ENCODE assay signal across 18 cellular contexts in genomic region chr11:10567466-10567865, GRCh38. TPM values are rescaled to one million over a fixed set of nuclear protein-coding genes. Genes with fewer than 3 reads are reported as not detected.
A peak's percentile ranks its signal among the peaks of the same experiment; 100 is the strongest.
DNase-seq lines count a peak whose midpoint lies in the region; ATAC-seq and TF ChIP-seq lines count a peak whose summit lies in the region.
"Had no signal": no experiment of that assay in that cellular context is flagged by ENCODE, and none has a peak within 500 bp of the region (broad histone marks: within the 10 kb centered on the region; RNA-seq: fewer than 3 reads in every experiment).

No MANE protein-coding gene starts in this region.

- H3K4me3 ChIP-seq in adrenal gland (peak overlapping the region in 2 of 4 donors; percentile 13 to 27), liver (ENCODE audit: low read depth in 1 of 3, low read length in 3 of 3) (peak overlapping the region in 2 of 3 donors; percentile 9 to 24), subcutaneous abdominal adipose tissue (ENCODE audit: low read depth in 1 of 5, low read length in 5 of 5) (peak overlapping the region; percentile 15 to 70 (median 53))

- DNase-seq in EH (ENCODE audit: low read depth): peak; percentile 27
- DNase-seq in adrenal gland: no peak
- DNase-seq in NCI-H2029 (lab: John Stamatoyannopoulos, UW): no peak
- no peak for DNase-seq in HK-2 (ENCODE audit: unreplicated experiment)
- DNase-seq: CD8-positive, alpha-beta T cell; GOT3; NCI-H1436 treated with DMSO at 0.1 percent for 48 hours; NCI-H2107; NCI-H226; NCI-H526; NK-92 treated with Interleukin-12 subunit alpha and Interleukin-12 subunit beta, amount 100 ng/mL, for 24 hours; OCI-M1 had no signal

- no peak for TF ChIP-seq RAD21 in liver (IDR thresholded peaks at IDR 0.05)

- peak overlapping the region; percentile 34 to 90 (median 79) for H3K27ac ChIP-seq in adrenal gland
- peak overlapping the region in 1 of 2 donors; percentile 9 for H3K27ac ChIP-seq in liver (ENCODE audit: low read depth in 1 of 2, low read length in 2 of 2)
- no peak overlapping the region for H3K27ac ChIP-seq in subcutaneous abdominal adipose tissue (ENCODE audit: low read depth, low read length)
- H3K27ac ChIP-seq: RWPE1 had no signal

- intact Hi-C loops in adrenal gland (cut with DNase I): loop anchor here in 1 of 2 donors (10.0 kb wide), 1 partner anchor 167 kb away; no protein-coding TSS in a partner anchor

- H3K36me3 ChIP-seq in adrenal gland (replicated peaks in 1 of 2) (peaks cover 0 to 8% of the 10 kb centered on the region in 2 donors), liver (ENCODE audit: control insufficient read depth in 4 of 4, insufficient read depth in 3 of 4, low read depth in 1 of 4, low read length in 3 of 4) (no peaks in the 10 kb centered on the region), subcutaneous abdominal adipose tissue (ENCODE audit: control insufficient read depth in 5 of 5, insufficient read depth in 5 of 5, low read length in 5 of 5) (peaks cover 2 to 13% (median 2%) of the 10 kb centered on the region in 5 donors)

- peak overlapping the region in 1 of 2 donors; percentile 39 for H3K9ac ChIP-seq in liver (ENCODE audit: low read depth in 1 of 2, low read length in 2 of 2)
- peak overlapping the region in 2 of 5 donors; percentile 5 to 67 for H3K9ac ChIP-seq in subcutaneous abdominal adipose tissue (ENCODE audit: low read length in 5 of 5)

- WGBS in adrenal gland, 4 donors: 62 to 77% (median 74%) methylated on average over 2 of the region's 2 CpGs
- WGBS in liver: 87% methylated on average over 2 of the region's 2 CpGs

- TF ChIP-seq CTCF in adrenal gland (IDR thresholded peaks at IDR 0.05): no peak
- TF ChIP-seq CTCF in liver (IDR thresholded peaks at IDR 0.05; ENCODE audit: low read depth, low read length, missing input control): no peak

- peaks cover 18 to 30% of the 10 kb centered on the region in 2 donors for H3K4me1 ChIP-seq in adrenal gland (replicated peaks in 1 of 2)
- no peaks in the 10 kb centered on the region for H3K4me1 ChIP-seq in liver (ENCODE audit: control insufficient read depth in 4 of 4, insufficient read depth in 4 of 4, low read length in 3 of 4)
- peaks cover 0 to 20% (median 4%) of the 10 kb centered on the region in 5 donors for H3K4me1 ChIP-seq in subcutaneous abdominal adipose tissue (ENCODE audit: control insufficient read depth in 5 of 5, insufficient read depth in 5 of 5, low read length in 5 of 5)

- no peaks in the 10 kb centered on the region for H3K27me3 ChIP-seq in adrenal gland
- H3K27me3 ChIP-seq in liver (ENCODE audit: control insufficient read depth in 4 of 4, insufficient read depth in 4 of 4, low read length in 3 of 4): peaks cover 0 to 2% (median 0%) of the 10 kb centered on the region in 4 donors
- no peaks in the 10 kb centered on the region for H3K27me3 ChIP-seq in subcutaneous abdominal adipose tissue (ENCODE audit: control insufficient read depth in 5 of 5, insufficient read depth in 4 of 5, low read length in 5 of 5)

- no peak for TF ChIP-seq POLR2A in adrenal gland (IDR thresholded peaks at IDR 0.05)

- no peak for ATAC-seq in HG02678 (IDR thresholded peaks at IDR 0.05; ENCODE audit: unreplicated experiment)
- ATAC-seq: CD8-positive, alpha-beta T cell had no signal

- no peaks in the 10 kb centered on the region for H3K9me3 ChIP-seq in adrenal gland (replicated peaks in 1 of 3)
- H3K9me3 ChIP-seq in liver (ENCODE audit: control insufficient read depth in 4 of 4, low read length in 3 of 4): no peaks in the 10 kb centered on the region
- no peaks in the 10 kb centered on the region for H3K9me3 ChIP-seq in subcutaneous abdominal adipose tissue (ENCODE audit: control insufficient read depth in 5 of 5, low read length in 5 of 5)

TF ChIP-seq in liver, 16 proteins besides CTCF, POLR2A, EP300 and RAD21:
- TF ChIP-seq GABPA (IDR thresholded peaks at IDR 0.05 in 1 of 2, conservative IDR thresholded peaks at IDR 0.05 in 1 of 2): no peak
- no peak for TF ChIP-seq JUND (IDR thresholded peaks at IDR 0.05)
- no peak for TF ChIP-seq MAX (IDR thresholded peaks at IDR 0.05)
- TF ChIP-seq NR2F2 (IDR thresholded peaks at IDR 0.05): no peak
- TF ChIP-seq EGR1 (IDR thresholded peaks at IDR 0.05; ENCODE audit: low read depth in 2 of 2): no peak
- TF ChIP-seq HNF4A (conservative IDR thresholded peaks at IDR 0.05): no peak
- no peak for TF ChIP-seq ATF3 (IDR thresholded peaks at IDR 0.05)
- TF ChIP-seq RXRA (IDR thresholded peaks at IDR 0.05): no peak
- TF ChIP-seq YY1 (IDR thresholded peaks at IDR 0.05): no peak
- TF ChIP-seq TAF1 (conservative IDR thresholded peaks at IDR 0.05): no peak
- TF ChIP-seq REST (IDR thresholded peaks at IDR 0.05): no peak
- no peak for TF ChIP-seq FOXA2 (IDR thresholded peaks at IDR 0.05)
- TF ChIP-seq ZBTB33 (IDR thresholded peaks at IDR 0.05): no peak

RNA-seq across cellular contexts. Expression of gene LYVE1, which starts 1.0 kb away (rescaled TPM):
- total RNA-seq in adrenal gland (100 to 1,000 TPM in 7 of 8 donors, 10 to 100 TPM in 1; 86.0 to 457 (median 254) TPM), liver (10 to 100 TPM; 22.6 to 34.1 TPM)
- polyA plus RNA-seq in adrenal gland (100 to 1,000 TPM in 1 of 3 donors, 10 to 100 TPM in 2; 29.1 to 398 (median 57.8) TPM), liver (10 to 100 TPM; 11.3 to 46.7 TPM)
- total RNA-seq: CD8-positive, alpha-beta T cell; Daoy; SK-MEL-5 had no signal

RNA-seq across cellular contexts. Expression of gene RNF141, which starts 26.5 kb away (rescaled TPM):
- total RNA-seq in adrenal gland: 100 to 1,000 TPM in 1 of 8 donors, 10 to 100 TPM in 7; 42.8 to 109 (median 59.5) TPM
- polyA plus RNA-seq in adrenal gland: 10 to 100 TPM; 10.3 to 63.5 (median 16.2) TPM
- 10 to 100 TPM; 14.3 to 14.6 TPM for total RNA-seq in liver
- 10 to 100 TPM in 1 of 2 donors, 1 to 10 TPM in 1; 6.9 to 11.7 TPM for polyA plus RNA-seq in liver
